In genomic region chr6:24344981-24345380, GRCh38 we compare ENCODE assay signal across 21 cellular contexts. TPM values are rescaled to one million over a fixed set of nuclear protein-coding genes. Genes with fewer than 3 reads are reported as not detected.
A peak's percentile ranks its signal among the peaks of the same experiment; 100 is the strongest.
DNase-seq lines count a peak whose midpoint lies in the region; ATAC-seq, FAIRE-seq and TF ChIP-seq lines count a peak whose summit lies in the region.
"Had no signal": no experiment of that assay in that cellular context is flagged by ENCODE, and none has a peak within 500 bp of the region (broad histone marks: within the 10 kb centered on the region; RNA-seq: fewer than 3 reads in every experiment).

No MANE protein-coding gene starts in this region.

- BruUV-seq in Caco-2 (replicated peaks; lab: Mats Ljungman, UMichigan), result no TSS peak

- H3K4me1 ChIP-seq in Caco-2, result peaks cover 49% of the 10 kb centered on the region
- H3K4me1 ChIP-seq in kidney (ENCODE audit: control insufficient read depth in 1 of 2, insufficient read depth in 1 of 2, low read depth in 1 of 2, low read length in 2 of 2), result peaks cover 0 to 5% of the 10 kb centered on the region in 2 donors
- H3K4me1 ChIP-seq in mesenchymal stem cell (ENCODE audit: control insufficient read depth, insufficient read depth, low read depth, low read length), result peaks cover 5% of the 10 kb centered on the region
- H3K4me1 ChIP-seq: BE2C had no signal

- H3K9me3 ChIP-seq in Caco-2 (peaks cover 9% of the 10 kb centered on the region), kidney (ENCODE audit: control insufficient read depth in 1 of 2, low read length in 2 of 2) (no peaks in the 10 kb centered on the region), mesenchymal stem cell (ENCODE audit: control insufficient read depth, low read length) (no peaks in the 10 kb centered on the region)
- H3K9me3 ChIP-seq: BE2C had no signal

- peak overlapping the region; percentile 45 for H3K27ac Mint-ChIP-seq in Caco-2 (ENCODE audit: unreplicated experiment)
- no peak overlapping the region for H3K27ac Mint-ChIP-seq in activated CD8-positive, alpha-beta T cell treated with anti-CD3 and anti-CD28 coated beads for 36 hours
- H3K27ac Mint-ChIP-seq: CD4-positive, CD25-positive, alpha-beta regulatory T cell; CD8-positive, alpha-beta memory T cell; HFFc6 had no signal

- no peak overlapping the region for H3K4ac ChIP-seq in mesenchymal stem cell (ENCODE audit: low read depth in 1 of 2, low read length in 2 of 2)

- H3K27ac ChIP-seq in kidney (ENCODE audit: low read depth in 2 of 2, low read length in 2 of 2), result peak overlapping the region; percentile 26 to 59
- H3K27ac ChIP-seq in mesenchymal stem cell (ENCODE audit: low read length, poor library complexity, severe bottlenecking), result peak overlapping the region; percentile 91

- no peak overlapping the region for H2BK15ac ChIP-seq in mesenchymal stem cell (ENCODE audit: low read depth, poor library complexity, severe bottlenecking)

- POLR2A ChIA-PET in Caco-2 (lab: Charles Lee), result no interaction called here
- POLR2A ChIA-PET in activated CD8-positive, alpha-beta T cell treated with anti-CD3 and anti-CD28 coated beads for 36 hours (lab: Charles Lee), result no interaction called here

- peaks cover 6% of the 10 kb centered on the region for H3K36me3 ChIP-seq in Caco-2 (ENCODE audit: control insufficient read depth, insufficient read depth, low read length)
- H3K36me3 ChIP-seq in kidney (ENCODE audit: control insufficient read depth in 1 of 2, insufficient read depth in 2 of 2, low read length in 2 of 2), result no peaks in the 10 kb centered on the region
- no peaks in the 10 kb centered on the region for H3K36me3 ChIP-seq in mesenchymal stem cell (ENCODE audit: control insufficient read depth in 1 of 2, insufficient read depth in 2 of 2, low read depth in 1 of 2, low read length in 2 of 2)
- H3K36me3 ChIP-seq: BE2C had no signal

- H3K4me1 Mint-ChIP-seq in Caco-2 (ENCODE audit: low read depth, unreplicated experiment), result peaks cover 66% of the 10 kb centered on the region
- no peaks in the 10 kb centered on the region for H3K4me1 Mint-ChIP-seq in activated CD8-positive, alpha-beta T cell treated with anti-CD3 and anti-CD28 coated beads for 36 hours (ENCODE audit: low read depth)
- H3K4me1 Mint-ChIP-seq: CD4-positive, CD25-positive, alpha-beta regulatory T cell; CD8-positive, alpha-beta memory T cell had no signal

- no peak overlapping the region for H3K4me2 ChIP-seq in mesenchymal stem cell (ENCODE audit: low read length, poor library complexity, severe bottlenecking)

- CTCF ChIA-PET in Caco-2 (lab: Charles Lee), result no interaction called here
- CTCF ChIA-PET in activated CD8-positive, alpha-beta T cell treated with anti-CD3 and anti-CD28 coated beads for 36 hours (lab: Charles Lee), result no interaction called here

- no peak for ATAC-seq in HG03280 (IDR thresholded peaks at IDR 0.05; ENCODE audit: unreplicated experiment)
- no peak for ATAC-seq in activated CD8-positive, alpha-beta T cell treated with anti-CD3 and anti-CD28 coated beads for 36 hours
- ATAC-seq: GM12878, HCT116 had no signal

- no peak for TF ChIP-seq CTCF in Caco-2 (IDR thresholded peaks at IDR 0.05; ENCODE audit: insufficient read depth in 1 of 2, low read depth in 1 of 2, low read length in 1 of 2, severe bottlenecking in 1 of 2, unreplicated experiment in 1 of 2)
- no peak for TF ChIP-seq CTCF in kidney (IDR thresholded peaks at IDR 0.05; ENCODE audit: borderline replicate concordance, extremely low read depth, insufficient read depth)
- TF ChIP-seq CTCF in activated CD8-positive, alpha-beta T cell treated with anti-CD3 and anti-CD28 coated beads for 36 hours (IDR thresholded peaks at IDR 0.05), result no peak

- no peak overlapping the region for H3K18ac ChIP-seq in mesenchymal stem cell (ENCODE audit: low read depth in 1 of 2, low read length in 2 of 2)

- no peak overlapping the region for H3K9ac ChIP-seq in kidney (ENCODE audit: low read length in 2 of 2)
- H3K9ac ChIP-seq in mesenchymal stem cell (ENCODE audit: low read length), result no peak overlapping the region

- H2BK120ac ChIP-seq in mesenchymal stem cell (ENCODE audit: low read depth, low read length), result no peak overlapping the region

- intact Hi-C loops in Caco-2 (cut with micrococcal nuclease; ENCODE audit: unreplicated experiment), result no loop called here
- intact Hi-C loops in kidney (cut with DNase I), result no loop called here
- intact Hi-C loops in activated CD8-positive, alpha-beta T cell treated with anti-CD3 and anti-CD28 coated beads for 36 hours (cut with micrococcal nuclease), result no loop called here
- intact Hi-C loops in posterior vena cava (cut with DNase I), result no loop called here

- no peaks in the 10 kb centered on the region for H3K27me3 ChIP-seq in Caco-2 (replicated peaks; ENCODE audit: control insufficient read depth, insufficient read depth, low read length)
- peaks cover 0 to 27% of the 10 kb centered on the region in 2 experiments for H3K27me3 ChIP-seq in mesenchymal stem cell (ENCODE audit: control insufficient read depth in 1 of 2, insufficient read depth in 1 of 2, low read length in 2 of 2)

- H3K14ac ChIP-seq in mesenchymal stem cell (ENCODE audit: low read length in 2 of 2), result no peak overlapping the region

- H3K36me3 Mint-ChIP-seq in Caco-2 (ENCODE audit: insufficient read depth, unreplicated experiment), result peaks cover 89% of the 10 kb centered on the region
- H3K36me3 Mint-ChIP-seq in activated CD8-positive, alpha-beta T cell treated with anti-CD3 and anti-CD28 coated beads for 36 hours (ENCODE audit: low read depth), result no peaks in the 10 kb centered on the region
- H3K36me3 Mint-ChIP-seq: CD4-positive, CD25-positive, alpha-beta regulatory T cell; CD8-positive, alpha-beta memory T cell had no signal

- no peak overlapping the region for H3K23ac ChIP-seq in mesenchymal stem cell (ENCODE audit: low read length in 2 of 2)

- no peak overlapping the region for H4K8ac ChIP-seq in mesenchymal stem cell (ENCODE audit: low read length)

- no peak overlapping the region for H2BK5ac ChIP-seq in mesenchymal stem cell (ENCODE audit: low read depth, low read length, poor library complexity, severe bottlenecking)

- peaks cover 2% of the 10 kb centered on the region for H3K9me3 Mint-ChIP-seq in Caco-2 (ENCODE audit: unreplicated experiment)
- no peaks in the 10 kb centered on the region for H3K9me3 Mint-ChIP-seq in activated CD8-positive, alpha-beta T cell treated with anti-CD3 and anti-CD28 coated beads for 36 hours
- H3K9me3 Mint-ChIP-seq: CD8-positive, alpha-beta memory T cell; HFFc6 had no signal

- H3K4me3 ChIP-seq in Caco-2 (ENCODE audit: low read depth, low read length), result no peak overlapping the region
- H3K4me3 ChIP-seq in kidney (ENCODE audit: low read length in 2 of 2), result peak overlapping the region; percentile 0 to 4
- H3K4me3 ChIP-seq in mesenchymal stem cell (ENCODE audit: insufficient read depth in 1 of 2, low read depth in 1 of 2, low read length in 2 of 2), result no peak overlapping the region
- H3K4me3 ChIP-seq: GM12878 had no signal

- DNase-seq in Caco-2, result no peak
- DNase-seq in RCC 7860 (ENCODE audit: low spot score), result no peak
- DNase-seq in kidney, result no peak
- DNase-seq in mesenchymal stem cell, result no peak
- DNase-seq in activated CD8-positive, alpha-beta memory T cell treated with anti-CD3 and anti-CD28 coated beads for 24 hours, result no peak
- no peak for DNase-seq in activated CD8-positive, alpha-beta T cell treated with anti-CD3 and anti-CD28 coated beads for 36 hours
- DNase-seq in posterior vena cava (ENCODE audit: low spot score), result no peak
- DNase-seq: ACHN; BE2C; C1 segment of cervical spinal cord; CD4-positive, CD25-positive, alpha-beta regulatory T cell; CD8-positive, alpha-beta memory T cell; COR-L47; DMS79 treated with DMSO at 0.1 percent for 48 hours; GOT3; H7; HFFc6 had no signal

- WGBS in mesenchymal stem cell, result 61% methylated on average over 2 of the region's 3 CpGs

- no peak overlapping the region for H4K91ac ChIP-seq in mesenchymal stem cell (ENCODE audit: low read length)

- peak overlapping the region; percentile 28 for H3K4me3 Mint-ChIP-seq in Caco-2 (ENCODE audit: unreplicated experiment)
- no peak overlapping the region for H3K4me3 Mint-ChIP-seq in activated CD8-positive, alpha-beta T cell treated with anti-CD3 and anti-CD28 coated beads for 36 hours
- H3K4me3 Mint-ChIP-seq: CD4-positive, CD25-positive, alpha-beta regulatory T cell; CD8-positive, alpha-beta memory T cell; HFFc6 had no signal

- FAIRE-seq in RCC 7860 (lab: Jason Lieb, UNC) (peak; percentile 35), kidney (lab: Jason Lieb, UNC) (peak; percentile 46)
- FAIRE-seq: GM12878 had no signal

- no peak overlapping the region for H2AFZ ChIP-seq in mesenchymal stem cell (ENCODE audit: low read depth, low read length)

- H2BK12ac ChIP-seq in mesenchymal stem cell (ENCODE audit: low read length in 2 of 2), result no peak overlapping the region

- H3K27me3 Mint-ChIP-seq in Caco-2 (ENCODE audit: insufficient read depth, unreplicated experiment), result no peaks in the 10 kb centered on the region
- H3K27me3 Mint-ChIP-seq in activated CD8-positive, alpha-beta T cell treated with anti-CD3 and anti-CD28 coated beads for 36 hours, result peaks cover 16% of the 10 kb centered on the region

- no peak overlapping the region for H2AK5ac ChIP-seq in mesenchymal stem cell (ENCODE audit: low read length, severe bottlenecking)

- H3K79me1 ChIP-seq in mesenchymal stem cell (replicated peaks; ENCODE audit: low read length, poor library complexity, severe bottlenecking), result peaks cover 1% of the 10 kb centered on the region

RNA-seq across cellular contexts. Expression of gene DCDC2, which starts 12.9 kb away (rescaled TPM):
- total RNA-seq in Caco-2 (2022) (175 and 191 TPM in 2 replicates), kidney (110 TPM), posterior vena cava (not detected)
- polyA plus RNA-seq in kidney (ENCODE audit: insufficient read depth, low read depth, low replicate concordance), result 22.1 TPM
- polyA plus RNA-seq in mesenchymal stem cell (2013, experiment 1 of 2), result 0.04 TPM
- polyA plus RNA-seq in mesenchymal stem cell (2013, experiment 2 of 2), result 0.08 TPM
- total RNA-seq in activated CD8-positive, alpha-beta T cell treated with anti-CD3 and anti-CD28 coated beads for 36 hours, result not detected
- total RNA-seq: CD4-positive, CD25-positive, alpha-beta regulatory T cell; CD8-positive, alpha-beta memory T cell; G401; H7; HFFc6 had no signal
- polyA plus RNA-seq: CD8-positive, alpha-beta memory T cell had no signal

RNA-seq across cellular contexts. Expression of gene MRS2, which starts 57.8 kb away (rescaled TPM):
- total RNA-seq in Caco-2 (2022) (60.9 and 62.3 TPM in 2 replicates), kidney (23.6 TPM), posterior vena cava (10 to 100 TPM; 13.6 to 17.6 TPM)
- polyA plus RNA-seq in kidney (ENCODE audit: insufficient read depth, low read depth, low replicate concordance), result 27.8 TPM
- polyA plus RNA-seq in mesenchymal stem cell (2013, experiment 1 of 2), result 18.7 TPM
- 19.3 TPM for polyA plus RNA-seq in mesenchymal stem cell (2013, experiment 2 of 2)
- 10 to 100 TPM; 24.7 to 26.3 TPM for total RNA-seq in activated CD8-positive, alpha-beta T cell treated with anti-CD3 and anti-CD28 coated beads for 36 hours

Comparison
In these comparisons a context has a peak if more than half of its experiments do, and no peak if none do; other contexts are left out.
1. H3K4me3 ChIP-seq: peak in kidney (2 of 2); none in Caco-2 (single experiment) and mesenchymal stem cell (0 of 2).
2. RNA of gene DCDC2, which starts 12.9 kb away (total RNA-seq): 175 to 191 TPM in Caco-2 and 110 TPM in kidney (single experiment); not detected in posterior vena cava and not detected in activated CD8-positive, alpha-beta T cell treated with anti-CD3 and anti-CD28 coated beads for 36 hours; every median in the first group is over 100 times any median in the second.